Comparison of ENCODE assay signal across 10 cellular contexts in genomic region chr15:74203914-74204431, GRCh38. TPM values are rescaled to one million over a fixed set of nuclear protein-coding genes. Genes with fewer than 3 reads are reported as not detected.
DNase-seq lines count a peak whose midpoint lies in the region; ATAC-seq and TF ChIP-seq lines count a peak whose summit lies in the region.
"Had no signal": no experiment of that assay in that cellular context is flagged by ENCODE, and none has a peak within 500 bp of the region (broad histone marks: within the 10 kb centered on the region; RNA-seq: fewer than 3 reads in every experiment).

No MANE protein-coding gene starts in this region.

- H3K4me1 Mint-ChIP-seq in neural crest cell, result peaks cover 92% of the 10 kb centered on the region

- DNase-seq in Daoy (ENCODE audit: low read depth) (peak; percentile 93), NCI-H446 treated with DMSO at 0.1 percent for 48 hours (lab: John Stamatoyannopoulos, UW) (peak; percentile 61), ecto neural progenitor cell (ENCODE audit: low spot score) (peak; percentile 72), neural crest cell (ENCODE audit: low read depth, low spot score) (no peak), OCI-M1 (lab: John Stamatoyannopoulos, UW) (no peak), SKM-1 (lab: John Stamatoyannopoulos, UW; ENCODE audit: unreplicated experiment) (no peak)
- DNase-seq: activated T-cell treated with anti-CD3 and anti-CD28 coated beads, Interleukin-2, amount 50 U/mL, for 48 hours had no signal

- peak overlapping the region; percentile 89 for H3K4me3 Mint-ChIP-seq in neural crest cell

- peaks cover 6% of the 10 kb centered on the region for H3K27me3 Mint-ChIP-seq in neural crest cell (ENCODE audit: low read depth)

- peaks cover 7% of the 10 kb centered on the region for H3K36me3 Mint-ChIP-seq in neural crest cell (ENCODE audit: low read depth)

- H3K27ac Mint-ChIP-seq in neural crest cell (ENCODE audit: unreplicated experiment), result peak overlapping the region; percentile 96

- TF ChIP-seq CTCF in neural crest cell (conservative IDR thresholded peaks at IDR 0.05), result no peak

- no peaks in the 10 kb centered on the region for H3K9me3 Mint-ChIP-seq in neural crest cell

- ATAC-seq in HG02763 (IDR thresholded peaks at IDR 0.05; ENCODE audit: unreplicated experiment) (no peak), HG03432 (IDR thresholded peaks at IDR 0.05; ENCODE audit: unreplicated experiment) (no peak)

RNA-seq across cellular contexts. Expression of gene STRA6, which starts 1.4 kb away (rescaled TPM):
- 28.3 and 30.8 TPM in 2 replicates for total RNA-seq in Daoy (2014; rRNA removed; shearing (Covaris generic))
- 138 and 146 TPM in 2 replicates for total RNA-seq in neural crest cell

RNA-seq across cellular contexts. Expression of gene ISLR, which starts 30.5 kb away (rescaled TPM):
- 0.06 and 0.29 TPM in 2 replicates for total RNA-seq in Daoy (2014; rRNA removed; shearing (Covaris generic))
- 1.5 and 2.6 TPM in 2 replicates for total RNA-seq in neural crest cell
- total RNA-seq: SJSA1 had no signal

RNA-seq across cellular contexts. Expression of gene CCDC33, which starts 32.2 kb away (rescaled TPM):
- 4.9 and 5.9 TPM in 2 replicates for total RNA-seq in Daoy (2014; rRNA removed; shearing (Covaris generic))
- 15.1 and 15.6 TPM in 2 replicates for total RNA-seq in neural crest cell
- total RNA-seq: SJSA1 had no signal

Comparison
In these comparisons a context has a peak if more than half of its experiments do, and no peak if none do; other contexts are left out.
1. DNase-seq: peak in Daoy (single experiment), NCI-H446 treated with DMSO at 0.1 percent for 48 hours (single experiment) and ecto neural progenitor cell (single experiment); none in neural crest cell (single experiment), OCI-M1 (single experiment) and SKM-1 (single experiment).